Comparison of ENCODE assay signal across 9 cellular contexts in genomic region chr10:131943021-131943814, GRCh38. TPM values are rescaled to one million over a fixed set of nuclear protein-coding genes. Genes with fewer than 3 reads are reported as not detected.
A peak's percentile ranks its signal among the peaks of the same experiment; 100 is the strongest.
DNase-seq lines count a peak whose midpoint lies in the region; ATAC-seq, FAIRE-seq and TF ChIP-seq lines count a peak whose summit lies in the region.
"Had no signal": no experiment of that assay in that cellular context is flagged by ENCODE, and none has a peak within 500 bp of the region (broad histone marks: within the 10 kb centered on the region; RNA-seq: fewer than 3 reads in every experiment).

No MANE protein-coding gene starts in this region.

- H3K4me2 ChIP-seq in HCT116 (ENCODE audit: low read length) = no peak overlapping the region

- WGBS in liver = 80% methylated on average over 11 of the region's 11 CpGs

- H3K36me3 ChIP-seq in HCT116 (ENCODE audit: control insufficient read depth in 1 of 2, insufficient read depth in 2 of 2, low read length in 2 of 2) (peaks cover 0 to 3% of the 10 kb centered on the region in 2 experiments; a peak in 1 of 4 replicates), bronchial epithelial cell (ENCODE audit: control insufficient read depth, insufficient read depth, low read length) (peaks cover 18% of the 10 kb centered on the region), liver (ENCODE audit: control insufficient read depth in 4 of 4, insufficient read depth in 3 of 4, low read depth in 1 of 4, low read length in 3 of 4) (peaks cover 9 to 59% (median 43%) of the 10 kb centered on the region in 4 donors)
- peaks cover 48% of the 10 kb centered on the region for H3K36me3 ChIP-seq in effector memory CD4-positive, alpha-beta T cell (ENCODE audit: control insufficient read depth, insufficient read depth, low read length)

- RAD21 ChIA-PET in HCT116 (lab: Charles Lee; ENCODE audit: low non-redundant PET in 1 of 2, low total read pairs in 2 of 2, uncharacterized antibody in 2 of 2, unreplicated experiment in 2 of 2) = no interaction called here

- H3K79me2 ChIP-seq in HCT116 (ENCODE audit: insufficient read depth, low read length) = no peaks in the 10 kb centered on the region

- H3K9ac ChIP-seq in HCT116 (ENCODE audit: low read length) (no peak overlapping the region), liver (ENCODE audit: low read depth in 1 of 2, low read length in 2 of 2) (no peak overlapping the region)

- DNase-seq in AG10803 (ENCODE audit: low read depth) (no peak), HCT116 (ENCODE audit: low read depth, low spot score) (no peak), bronchial epithelial cell (ENCODE audit: low read depth) (no peak), NCI-H1694 treated with DMSO at 0.1 percent for 48 hours (lab: John Stamatoyannopoulos, UW) (no peak)
- no peak for DNase-seq in effector memory CD4-positive, alpha-beta T cell
- no peak for DNase-seq in activated CD8-positive, alpha-beta memory T cell treated with anti-CD3 and anti-CD28 coated beads, Interleukin-2, amount 50 U/mL, for 48 hours

- CTCF ChIA-PET in HCT116 (lab: Charles Lee) = interaction anchor here (1.1 kb wide), 1 partner anchor 47 kb away, joined by 3 read pairs; no protein-coding TSS in a partner anchor

- TF ChIP-seq CTCF in AG10803 (conservative IDR thresholded peaks at IDR 0.05; ENCODE audit: low read length) (peak; percentile 13; the same call in 1 of the 2 replicates), HCT116 (IDR thresholded peaks at IDR 0.05 in 2 of 3, conservative IDR thresholded peaks at IDR 0.05 in 1 of 3; ENCODE audit: borderline replicate concordance in 1 of 3, insufficient read depth in 1 of 3, low read depth in 2 of 3, low read length in 2 of 3) (peak; percentile 20 to 46 (median 40); a peak in 4 of 6 replicates), bronchial epithelial cell (IDR thresholded peaks at IDR 0.05; ENCODE audit: insufficient read depth, low read length, severe bottlenecking) (peak; percentile 56), liver (IDR thresholded peaks at IDR 0.05; ENCODE audit: low read depth, low read length, missing input control) (peak; percentile 33)

- no peak overlapping the region for H2AFZ ChIP-seq in HCT116 (ENCODE audit: low read depth, low read length, poor library complexity, severe bottlenecking)

- ATAC-seq in HCT116 (peak; percentile 83), HG03196 (IDR thresholded peaks at IDR 0.05; ENCODE audit: unreplicated experiment) (no peak)

- H3K9me3 ChIP-seq in HCT116 (ENCODE audit: control insufficient read depth in 1 of 2, insufficient read depth in 1 of 2, low read depth in 1 of 2, low read length in 2 of 2) (no peaks in the 10 kb centered on the region), liver (ENCODE audit: control insufficient read depth in 4 of 4, low read length in 3 of 4) (no peaks in the 10 kb centered on the region)
- no peaks in the 10 kb centered on the region for H3K9me3 ChIP-seq in effector memory CD4-positive, alpha-beta T cell (ENCODE audit: control insufficient read depth, low read length)

- FAIRE-seq in bronchial epithelial cell (lab: Jason Lieb, UNC) = no peak

- H4K20me1 ChIP-seq in HCT116 (ENCODE audit: insufficient read depth) = no peaks in the 10 kb centered on the region

- no peaks in the 10 kb centered on the region for H3K9me2 ChIP-seq in HCT116 (ENCODE audit: insufficient read depth)

- POLR2A ChIA-PET in HCT116 (lab: Charles Lee) = no interaction called here

- peak; percentile 23; the same call in 1 of the 2 replicates for TF ChIP-seq RAD21 in HCT116 (IDR thresholded peaks at IDR 0.05; ENCODE audit: low read depth)
- TF ChIP-seq RAD21 in liver (IDR thresholded peaks at IDR 0.05) = peak; percentile 40 to 75

- peaks cover 0 to 10% of the 10 kb centered on the region in 2 experiments; a peak in 2 of 4 replicates for H3K4me1 ChIP-seq in HCT116 (ENCODE audit: control insufficient read depth in 1 of 2, insufficient read depth in 2 of 2, low read length in 2 of 2)
- no peaks in the 10 kb centered on the region for H3K4me1 ChIP-seq in liver (ENCODE audit: control insufficient read depth in 4 of 4, insufficient read depth in 4 of 4, low read length in 3 of 4)
- no peaks in the 10 kb centered on the region for H3K4me1 ChIP-seq in effector memory CD4-positive, alpha-beta T cell (ENCODE audit: control insufficient read depth, insufficient read depth, low read length, poor library complexity, severe bottlenecking)

- intact Hi-C loops in HCT116 (cut with micrococcal nuclease) = no loop called here

- no TSS peak for BruUV-seq in HCT116 (replicated peaks; lab: Mats Ljungman, UMichigan)

- H3K27ac ChIP-seq in HCT116 (ENCODE audit: low read depth, low read length) = no peak overlapping the region
- H3K27ac ChIP-seq in liver (ENCODE audit: low read depth in 1 of 2, low read length in 2 of 2) = no peak overlapping the region
- H3K27ac ChIP-seq in effector memory CD4-positive, alpha-beta T cell (ENCODE audit: insufficient read depth, low read length, poor library complexity, severe bottlenecking) = no peak overlapping the region
- H3K27ac ChIP-seq: SK-N-MC had no signal

- H3K4me3 ChIP-seq in AG10803 (ENCODE audit: low read length) (no peak overlapping the region), HCT116 (replicated peaks in 1 of 2; ENCODE audit: low read depth in 1 of 2, low read length in 2 of 2) (no peak overlapping the region), bronchial epithelial cell (ENCODE audit: low read depth, low read length) (no peak overlapping the region), liver (ENCODE audit: low read depth in 1 of 3, low read length in 3 of 3) (no peak overlapping the region)
- no peak overlapping the region for H3K4me3 ChIP-seq in effector memory CD4-positive, alpha-beta T cell (ENCODE audit: insufficient read depth, low read depth, low read length, poor library complexity, severe bottlenecking)
- H3K4me3 ChIP-seq: SK-N-MC had no signal

- TF ChIP-seq POLR2A in HCT116 (IDR thresholded peaks at IDR 0.05; ENCODE audit: borderline replicate concordance, extremely low read depth, insufficient read depth, insufficient read length) = no peak

- H3K27me3 ChIP-seq in HCT116 (ENCODE audit: insufficient read depth, low read length) (no peaks in the 10 kb centered on the region), bronchial epithelial cell (ENCODE audit: control insufficient read depth, insufficient read depth, low read length) (no peaks in the 10 kb centered on the region), liver (ENCODE audit: control insufficient read depth in 4 of 4, insufficient read depth in 4 of 4, low read length in 3 of 4) (no peaks in the 10 kb centered on the region)
- H3K27me3 ChIP-seq in effector memory CD4-positive, alpha-beta T cell (replicated peaks; ENCODE audit: control insufficient read depth, insufficient read depth, low read length, poor library complexity, severe bottlenecking) = no peaks in the 10 kb centered on the region

TF ChIP-seq in HCT116, 20 proteins besides CTCF, POLR2A, EP300 and RAD21:
- TF ChIP-seq JUND (IDR thresholded peaks at IDR 0.05) (no peak), YY1 (IDR thresholded peaks at IDR 0.05; ENCODE audit: extremely low read depth, insufficient replicate concordance, low read depth, low read length) (no peak), CEBPB (IDR thresholded peaks at IDR 0.05; ENCODE audit: low read depth) (no peak), EZH2 (IDR thresholded peaks at IDR 0.05) (no peak)
TF ChIP-seq in HCT116: peak in this region for 0.

TF ChIP-seq in liver, 16 proteins besides CTCF, POLR2A, EP300 and RAD21:
- TF ChIP-seq JUND (IDR thresholded peaks at IDR 0.05) = no peak
- TF ChIP-seq, protein P1, sequence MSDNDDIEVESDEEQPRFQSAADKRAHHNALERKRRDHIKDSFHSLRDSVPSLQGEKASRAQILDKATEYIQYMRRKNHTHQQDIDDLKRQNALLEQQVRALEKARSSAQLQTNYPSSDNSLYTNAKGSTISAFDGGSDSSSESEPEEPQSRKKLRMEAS (IDR thresholded peaks at IDR 0.05) = no peak
- TF ChIP-seq SP1 (IDR thresholded peaks at IDR 0.05) = no peak
- TF ChIP-seq ZBTB33 (IDR thresholded peaks at IDR 0.05) = no peak
- TF ChIP-seq ATF3 (IDR thresholded peaks at IDR 0.05) = no peak
- TF ChIP-seq EGR1 (IDR thresholded peaks at IDR 0.05; ENCODE audit: low read depth in 2 of 2) = no peak
- no peak for TF ChIP-seq RXRA (IDR thresholded peaks at IDR 0.05)

RNA-seq across cellular contexts. Expression of gene BNIP3, which starts 38.5 kb away (rescaled TPM):
- total RNA-seq in HCT116 (2021; ENCODE audit: unreplicated experiment) (37.5 TPM), bronchial epithelial cell (84.0 and 96.5 TPM in 2 replicates), liver (100 to 1,000 TPM in 1 of 2 donors, 10 to 100 TPM in 1; 36.8 to 151 TPM)
- polyA plus RNA-seq in HCT116 (2012) = 56.7 and 80.3 TPM in 2 replicates
- 100 to 1,000 TPM in 1 of 2 donors, 10 to 100 TPM in 1; 94.4 to 133 TPM for polyA plus RNA-seq in liver

RNA-seq across cellular contexts. Expression of gene PPP2R2D, which starts 42.4 kb away (rescaled TPM):
- total RNA-seq in HCT116 (2021; ENCODE audit: unreplicated experiment) = 18.1 TPM
- polyA plus RNA-seq in HCT116 (2012) = 11.4 and 13.2 TPM in 2 replicates
- total RNA-seq in bronchial epithelial cell = 31.7 and 34.2 TPM in 2 replicates
- 10 to 100 TPM; 19.7 to 20.5 TPM for total RNA-seq in liver
- 1 to 10 TPM; 5.9 to 8.8 TPM for polyA plus RNA-seq in liver
